ENCODE assay signal across 1 cellular context in the genomic region with DNA sequence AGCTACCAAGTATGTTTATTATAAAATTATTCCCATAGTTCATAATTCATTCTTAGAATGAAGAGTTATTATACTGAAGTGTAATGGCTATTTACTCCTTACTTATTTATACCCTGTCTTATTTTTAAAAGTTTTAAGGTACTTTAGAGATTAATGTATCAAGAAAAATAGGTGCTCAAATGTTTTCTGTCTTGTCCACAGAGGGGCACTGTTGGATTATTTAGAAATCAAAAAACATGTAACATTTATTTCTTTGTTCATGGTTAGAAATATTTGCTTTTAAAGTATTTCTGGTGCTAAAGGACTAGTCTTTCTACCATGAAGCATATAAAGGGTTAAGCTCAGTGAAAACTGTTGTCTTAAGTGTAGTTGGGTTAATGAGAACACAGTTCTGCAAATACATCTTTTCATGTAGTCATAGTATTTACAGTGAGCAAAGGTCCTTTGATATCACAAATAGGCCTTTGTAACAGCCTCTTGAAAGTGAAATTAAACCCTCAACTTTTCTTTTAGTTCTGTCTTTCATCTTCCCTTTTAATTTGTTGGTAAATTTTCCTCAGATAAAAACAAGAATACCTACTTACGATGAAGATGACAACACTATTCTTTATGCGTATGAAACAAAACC.
TF ChIP-seq lines count a peak whose summit lies in the region.

No MANE protein-coding gene starts in this region.

TF ChIP-seq in HepG2, 621 proteins besides CTCF, POLR2A, EP300 and RAD21 (continues in another document):
- TF ChIP-seq, protein P1, sequence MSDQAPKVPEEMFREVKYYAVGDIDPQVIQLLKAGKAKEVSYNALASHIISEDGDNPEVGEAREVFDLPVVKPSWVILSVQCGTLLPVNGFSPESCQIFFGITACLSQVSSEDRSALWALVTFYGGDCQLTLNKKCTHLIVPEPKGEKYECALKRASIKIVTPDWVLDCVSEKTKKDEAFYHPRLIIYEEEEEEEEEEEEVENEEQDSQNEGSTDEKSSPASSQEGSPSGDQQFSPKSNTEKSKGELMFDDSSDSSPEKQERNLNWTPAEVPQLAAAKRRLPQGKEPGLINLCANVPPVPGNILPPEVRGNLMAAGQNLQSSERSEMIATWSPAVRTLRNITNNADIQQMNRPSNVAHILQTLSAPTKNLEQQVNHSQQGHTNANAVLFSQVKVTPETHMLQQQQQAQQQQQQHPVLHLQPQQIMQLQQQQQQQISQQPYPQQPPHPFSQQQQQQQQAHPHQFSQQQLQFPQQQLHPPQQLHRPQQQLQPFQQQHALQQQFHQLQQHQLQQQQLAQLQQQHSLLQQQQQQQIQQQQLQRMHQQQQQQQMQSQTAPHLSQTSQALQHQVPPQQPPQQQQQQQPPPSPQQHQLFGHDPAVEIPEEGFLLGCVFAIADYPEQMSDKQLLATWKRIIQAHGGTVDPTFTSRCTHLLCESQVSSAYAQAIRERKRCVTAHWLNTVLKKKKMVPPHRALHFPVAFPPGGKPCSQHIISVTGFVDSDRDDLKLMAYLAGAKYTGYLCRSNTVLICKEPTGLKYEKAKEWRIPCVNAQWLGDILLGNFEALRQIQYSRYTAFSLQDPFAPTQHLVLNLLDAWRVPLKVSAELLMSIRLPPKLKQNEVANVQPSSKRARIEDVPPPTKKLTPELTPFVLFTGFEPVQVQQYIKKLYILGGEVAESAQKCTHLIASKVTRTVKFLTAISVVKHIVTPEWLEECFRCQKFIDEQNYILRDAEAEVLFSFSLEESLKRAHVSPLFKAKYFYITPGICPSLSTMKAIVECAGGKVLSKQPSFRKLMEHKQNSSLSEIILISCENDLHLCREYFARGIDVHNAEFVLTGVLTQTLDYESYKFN (CRISPR knock-in tag; conservative IDR thresholded peaks at IDR 0.05) = peak; percentile 81
- no peak for TF ChIP-seq PHF21A (CRISPR knock-in tag; IDR thresholded peaks at IDR 0.05)
- TF ChIP-seq FOXA1 (IDR thresholded peaks at IDR 0.05) = no peak
- TF ChIP-seq FOXA1 (CRISPR knock-in tag; IDR thresholded peaks at IDR 0.05) = peak; percentile 48
- TF ChIP-seq TCF7 (IDR thresholded peaks at IDR 0.05; ENCODE audit: low read depth) = peak; percentile 66
- TF ChIP-seq ZNF260 (CRISPR knock-in tag; IDR thresholded peaks at IDR 0.05; ENCODE audit: borderline replicate concordance, low read depth) = no peak
- no peak for TF ChIP-seq ZMYM3 (CRISPR knock-in tag; IDR thresholded peaks at IDR 0.05)
- TF ChIP-seq BHLHE40 (IDR thresholded peaks at IDR 0.05; ENCODE audit: low read length) = no peak
- no peak for TF ChIP-seq RFXANK (CRISPR knock-in tag; IDR thresholded peaks at IDR 0.05)
- TF ChIP-seq SIX1 (CRISPR knock-in tag; IDR thresholded peaks at IDR 0.05; ENCODE audit: borderline replicate concordance) = peak; percentile 51; the same call in 1 of the 2 replicates
- TF ChIP-seq, protein P2, sequence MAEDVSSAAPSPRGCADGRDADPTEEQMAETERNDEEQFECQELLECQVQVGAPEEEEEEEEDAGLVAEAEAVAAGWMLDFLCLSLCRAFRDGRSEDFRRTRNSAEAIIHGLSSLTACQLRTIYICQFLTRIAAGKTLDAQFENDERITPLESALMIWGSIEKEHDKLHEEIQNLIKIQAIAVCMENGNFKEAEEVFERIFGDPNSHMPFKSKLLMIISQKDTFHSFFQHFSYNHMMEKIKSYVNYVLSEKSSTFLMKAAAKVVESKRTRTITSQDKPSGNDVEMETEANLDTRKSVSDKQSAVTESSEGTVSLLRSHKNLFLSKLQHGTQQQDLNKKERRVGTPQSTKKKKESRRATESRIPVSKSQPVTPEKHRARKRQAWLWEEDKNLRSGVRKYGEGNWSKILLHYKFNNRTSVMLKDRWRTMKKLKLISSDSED (CRISPR knock-in tag; IDR thresholded peaks at IDR 0.05) = no peak
- TF ChIP-seq, protein P3, sequence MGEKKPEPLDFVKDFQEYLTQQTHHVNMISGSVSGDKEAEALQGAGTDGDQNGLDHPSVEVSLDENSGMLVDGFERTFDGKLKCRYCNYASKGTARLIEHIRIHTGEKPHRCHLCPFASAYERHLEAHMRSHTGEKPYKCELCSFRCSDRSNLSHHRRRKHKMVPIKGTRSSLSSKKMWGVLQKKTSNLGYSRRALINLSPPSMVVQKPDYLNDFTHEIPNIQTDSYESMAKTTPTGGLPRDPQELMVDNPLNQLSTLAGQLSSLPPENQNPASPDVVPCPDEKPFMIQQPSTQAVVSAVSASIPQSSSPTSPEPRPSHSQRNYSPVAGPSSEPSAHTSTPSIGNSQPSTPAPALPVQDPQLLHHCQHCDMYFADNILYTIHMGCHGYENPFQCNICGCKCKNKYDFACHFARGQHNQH (CRISPR knock-in tag; IDR thresholded peaks at IDR 0.05) = no peak
- peak; percentile 60; the same call in 1 of the 2 replicates for TF ChIP-seq HNF4G (IDR thresholded peaks at IDR 0.05; ENCODE audit: borderline replicate concordance, low read depth, low read length)
- no peak for TF ChIP-seq HNF4G (CRISPR knock-in tag; IDR thresholded peaks at IDR 0.05; ENCODE audit: borderline replicate concordance, low read depth)
- TF ChIP-seq DPF2 (CRISPR knock-in tag; IDR thresholded peaks at IDR 0.05; ENCODE audit: borderline replicate concordance, low read depth) = peak; percentile 53; the same call in 1 of the 2 replicates
- TF ChIP-seq, protein P4, sequence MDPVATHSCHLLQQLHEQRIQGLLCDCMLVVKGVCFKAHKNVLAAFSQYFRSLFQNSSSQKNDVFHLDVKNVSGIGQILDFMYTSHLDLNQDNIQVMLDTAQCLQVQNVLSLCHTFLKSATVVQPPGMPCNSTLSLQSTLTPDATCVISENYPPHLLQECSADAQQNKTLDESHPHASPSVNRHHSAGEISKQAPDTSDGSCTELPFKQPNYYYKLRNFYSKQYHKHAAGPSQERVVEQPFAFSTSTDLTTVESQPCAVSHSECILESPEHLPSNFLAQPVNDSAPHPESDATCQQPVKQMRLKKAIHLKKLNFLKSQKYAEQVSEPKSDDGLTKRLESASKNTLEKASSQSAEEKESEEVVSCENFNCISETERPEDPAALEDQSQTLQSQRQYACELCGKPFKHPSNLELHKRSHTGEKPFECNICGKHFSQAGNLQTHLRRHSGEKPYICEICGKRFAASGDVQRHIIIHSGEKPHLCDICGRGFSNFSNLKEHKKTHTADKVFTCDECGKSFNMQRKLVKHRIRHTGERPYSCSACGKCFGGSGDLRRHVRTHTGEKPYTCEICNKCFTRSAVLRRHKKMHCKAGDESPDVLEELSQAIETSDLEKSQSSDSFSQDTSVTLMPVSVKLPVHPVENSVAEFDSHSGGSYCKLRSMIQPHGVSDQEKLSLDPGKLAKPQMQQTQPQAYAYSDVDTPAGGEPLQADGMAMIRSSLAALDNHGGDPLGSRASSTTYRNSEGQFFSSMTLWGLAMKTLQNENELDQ (CRISPR knock-in tag; IDR thresholded peaks at IDR 0.05; ENCODE audit: borderline replicate concordance) = no peak
- TF ChIP-seq SP5 (CRISPR knock-in tag; IDR thresholded peaks at IDR 0.05; ENCODE audit: borderline replicate concordance, low read depth) = 0 out of 2 replicates have a peak, but pooled peaks have one; percentile 22
- TF ChIP-seq HDAC2 (CRISPR knock-in tag; IDR thresholded peaks at IDR 0.05) = peak; percentile 50; the same call in 1 of the 2 replicates
- TF ChIP-seq, protein P5, sequence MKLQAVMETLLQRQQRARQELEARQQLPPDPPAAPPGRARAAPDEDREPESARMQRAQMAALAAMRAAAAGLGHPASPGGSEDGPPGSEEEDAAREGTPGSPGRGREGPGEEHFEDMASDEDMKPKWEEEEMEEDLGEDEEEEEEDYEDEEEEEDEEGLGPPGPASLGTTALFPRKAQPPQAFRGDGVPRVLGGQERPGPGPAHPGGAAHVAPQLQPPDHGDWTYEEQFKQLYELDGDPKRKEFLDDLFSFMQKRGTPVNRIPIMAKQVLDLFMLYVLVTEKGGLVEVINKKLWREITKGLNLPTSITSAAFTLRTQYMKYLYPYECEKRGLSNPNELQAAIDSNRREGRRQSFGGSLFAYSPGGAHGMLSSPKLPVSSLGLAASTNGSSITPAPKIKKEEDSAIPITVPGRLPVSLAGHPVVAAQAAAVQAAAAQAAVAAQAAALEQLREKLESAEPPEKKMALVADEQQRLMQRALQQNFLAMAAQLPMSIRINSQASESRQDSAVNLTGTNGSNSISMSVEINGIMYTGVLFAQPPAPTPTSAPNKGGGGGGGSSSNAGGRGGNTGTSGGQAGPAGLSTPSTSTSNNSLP (IDR thresholded peaks at IDR 0.05; ENCODE audit: low read depth, low read length) = peak; percentile 67
- TF ChIP-seq ONECUT2 (CRISPR knock-in tag; IDR thresholded peaks at IDR 0.05) = no peak
- TF ChIP-seq NCOA2 (CRISPR knock-in tag; IDR thresholded peaks at IDR 0.05) = peak; percentile 57
- no peak for TF ChIP-seq ZNF775 (CRISPR knock-in tag; IDR thresholded peaks at IDR 0.05; ENCODE audit: borderline replicate concordance)
- TF ChIP-seq, protein P6, sequence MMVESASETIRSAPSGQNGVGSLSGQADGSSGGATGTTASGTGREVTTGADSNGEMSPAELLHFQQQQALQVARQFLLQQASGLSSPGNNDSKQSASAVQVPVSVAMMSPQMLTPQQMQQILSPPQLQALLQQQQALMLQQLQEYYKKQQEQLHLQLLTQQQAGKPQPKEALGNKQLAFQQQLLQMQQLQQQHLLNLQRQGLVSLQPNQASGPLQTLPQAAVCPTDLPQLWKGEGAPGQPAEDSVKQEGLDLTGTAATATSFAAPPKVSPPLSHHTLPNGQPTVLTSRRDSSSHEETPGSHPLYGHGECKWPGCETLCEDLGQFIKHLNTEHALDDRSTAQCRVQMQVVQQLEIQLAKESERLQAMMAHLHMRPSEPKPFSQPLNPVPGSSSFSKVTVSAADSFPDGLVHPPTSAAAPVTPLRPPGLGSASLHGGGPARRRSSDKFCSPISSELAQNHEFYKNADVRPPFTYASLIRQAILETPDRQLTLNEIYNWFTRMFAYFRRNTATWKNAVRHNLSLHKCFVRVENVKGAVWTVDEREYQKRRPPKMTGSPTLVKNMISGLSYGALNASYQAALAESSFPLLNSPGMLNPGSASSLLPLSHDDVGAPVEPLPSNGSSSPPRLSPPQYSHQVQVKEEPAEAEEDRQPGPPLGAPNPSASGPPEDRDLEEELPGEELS (CRISPR knock-in tag; IDR thresholded peaks at IDR 0.05) = peak; percentile 61; the same call in 1 of the 2 replicates
- TF ChIP-seq ZNF17 (CRISPR knock-in tag; IDR thresholded peaks at IDR 0.05) = no peak
- TF ChIP-seq, protein P7, sequence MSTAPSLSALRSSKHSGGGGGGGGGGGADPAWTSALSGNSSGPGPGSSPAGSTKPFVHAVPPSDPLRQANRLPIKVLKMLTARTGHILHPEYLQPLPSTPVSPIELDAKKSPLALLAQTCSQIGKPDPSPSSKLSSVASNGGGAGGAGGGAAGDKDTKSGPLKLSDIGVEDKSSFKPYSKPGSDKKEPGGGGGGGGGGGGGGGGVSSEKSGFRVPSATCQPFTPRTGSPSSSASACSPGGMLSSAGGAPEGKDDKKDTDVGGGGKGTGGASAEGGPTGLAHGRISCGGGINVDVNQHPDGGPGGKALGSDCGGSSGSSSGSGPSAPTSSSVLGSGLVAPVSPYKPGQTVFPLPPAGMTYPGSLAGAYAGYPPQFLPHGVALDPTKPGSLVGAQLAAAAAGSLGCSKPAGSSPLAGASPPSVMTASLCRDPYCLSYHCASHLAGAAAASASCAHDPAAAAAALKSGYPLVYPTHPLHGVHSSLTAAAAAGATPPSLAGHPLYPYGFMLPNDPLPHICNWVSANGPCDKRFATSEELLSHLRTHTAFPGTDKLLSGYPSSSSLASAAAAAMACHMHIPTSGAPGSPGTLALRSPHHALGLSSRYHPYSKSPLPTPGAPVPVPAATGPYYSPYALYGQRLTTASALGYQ (CRISPR knock-in tag; IDR thresholded peaks at IDR 0.05) = 0 out of 2 replicates have a peak, but pooled peaks have one; percentile 18
- TF ChIP-seq MIER3 (CRISPR knock-in tag; IDR thresholded peaks at IDR 0.05; ENCODE audit: borderline replicate concordance) = no peak
- peak; percentile 80 for TF ChIP-seq GATAD2A (CRISPR knock-in tag; IDR thresholded peaks at IDR 0.05)
- TF ChIP-seq, protein P8, sequence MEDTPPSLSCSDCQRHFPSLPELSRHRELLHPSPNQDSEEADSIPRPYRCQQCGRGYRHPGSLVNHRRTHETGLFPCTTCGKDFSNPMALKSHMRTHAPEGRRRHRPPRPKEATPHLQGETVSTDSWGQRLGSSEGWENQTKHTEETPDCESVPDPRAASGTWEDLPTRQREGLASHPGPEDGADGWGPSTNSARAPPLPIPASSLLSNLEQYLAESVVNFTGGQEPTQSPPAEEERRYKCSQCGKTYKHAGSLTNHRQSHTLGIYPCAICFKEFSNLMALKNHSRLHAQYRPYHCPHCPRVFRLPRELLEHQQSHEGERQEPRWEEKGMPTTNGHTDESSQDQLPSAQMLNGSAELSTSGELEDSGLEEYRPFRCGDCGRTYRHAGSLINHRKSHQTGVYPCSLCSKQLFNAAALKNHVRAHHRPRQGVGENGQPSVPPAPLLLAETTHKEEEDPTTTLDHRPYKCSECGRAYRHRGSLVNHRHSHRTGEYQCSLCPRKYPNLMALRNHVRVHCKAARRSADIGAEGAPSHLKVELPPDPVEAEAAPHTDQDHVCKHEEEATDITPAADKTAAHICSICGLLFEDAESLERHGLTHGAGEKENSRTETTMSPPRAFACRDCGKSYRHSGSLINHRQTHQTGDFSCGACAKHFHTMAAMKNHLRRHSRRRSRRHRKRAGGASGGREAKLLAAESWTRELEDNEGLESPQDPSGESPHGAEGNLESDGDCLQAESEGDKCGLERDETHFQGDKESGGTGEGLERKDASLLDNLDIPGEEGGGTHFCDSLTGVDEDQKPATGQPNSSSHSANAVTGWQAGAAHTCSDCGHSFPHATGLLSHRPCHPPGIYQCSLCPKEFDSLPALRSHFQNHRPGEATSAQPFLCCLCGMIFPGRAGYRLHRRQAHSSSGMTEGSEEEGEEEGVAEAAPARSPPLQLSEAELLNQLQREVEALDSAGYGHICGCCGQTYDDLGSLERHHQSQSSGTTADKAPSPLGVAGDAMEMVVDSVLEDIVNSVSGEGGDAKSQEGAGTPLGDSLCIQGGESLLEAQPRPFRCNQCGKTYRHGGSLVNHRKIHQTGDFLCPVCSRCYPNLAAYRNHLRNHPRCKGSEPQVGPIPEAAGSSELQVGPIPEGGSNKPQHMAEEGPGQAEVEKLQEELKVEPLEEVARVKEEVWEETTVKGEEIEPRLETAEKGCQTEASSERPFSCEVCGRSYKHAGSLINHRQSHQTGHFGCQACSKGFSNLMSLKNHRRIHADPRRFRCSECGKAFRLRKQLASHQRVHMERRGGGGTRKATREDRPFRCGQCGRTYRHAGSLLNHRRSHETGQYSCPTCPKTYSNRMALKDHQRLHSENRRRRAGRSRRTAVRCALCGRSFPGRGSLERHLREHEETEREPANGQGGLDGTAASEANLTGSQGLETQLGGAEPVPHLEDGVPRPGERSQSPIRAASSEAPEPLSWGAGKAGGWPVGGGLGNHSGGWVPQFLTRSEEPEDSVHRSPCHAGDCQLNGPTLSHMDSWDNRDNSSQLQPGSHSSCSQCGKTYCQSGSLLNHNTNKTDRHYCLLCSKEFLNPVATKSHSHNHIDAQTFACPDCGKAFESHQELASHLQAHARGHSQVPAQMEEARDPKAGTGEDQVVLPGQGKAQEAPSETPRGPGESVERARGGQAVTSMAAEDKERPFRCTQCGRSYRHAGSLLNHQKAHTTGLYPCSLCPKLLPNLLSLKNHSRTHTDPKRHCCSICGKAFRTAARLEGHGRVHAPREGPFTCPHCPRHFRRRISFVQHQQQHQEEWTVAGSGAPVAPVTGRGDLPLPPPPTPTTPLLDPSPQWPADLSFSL (CRISPR knock-in tag; IDR thresholded peaks at IDR 0.05) = no peak
- TF ChIP-seq NFIC (IDR thresholded peaks at IDR 0.05; ENCODE audit: low read length) = peak; percentile 40; the same call in 1 of the 2 replicates
- no peak for TF ChIP-seq SOX13 (IDR thresholded peaks at IDR 0.05)
- peak in 1 of 2 experiments; percentile 61; a peak in 2 of 4 replicates for TF ChIP-seq SOX13 (CRISPR knock-in tag; conservative IDR thresholded peaks at IDR 0.05 in 1 of 2, IDR thresholded peaks at IDR 0.05 in 1 of 2)
- no peak for TF ChIP-seq IRF2 (CRISPR knock-in tag; IDR thresholded peaks at IDR 0.05)
- TF ChIP-seq KLF13 (CRISPR knock-in tag; IDR thresholded peaks at IDR 0.05) = no peak
- no peak for TF ChIP-seq PHF5A (CRISPR knock-in tag; IDR thresholded peaks at IDR 0.05; ENCODE audit: low read depth, unreplicated experiment)
- peak; percentile 75 for TF ChIP-seq KDM6A (CRISPR knock-in tag; IDR thresholded peaks at IDR 0.05; ENCODE audit: low read depth)
- 0 out of 2 replicates have a peak, but pooled peaks have one; percentile 22 for TF ChIP-seq KAT8 (CRISPR knock-in tag; IDR thresholded peaks at IDR 0.05)
